In the genomic region with DNA sequence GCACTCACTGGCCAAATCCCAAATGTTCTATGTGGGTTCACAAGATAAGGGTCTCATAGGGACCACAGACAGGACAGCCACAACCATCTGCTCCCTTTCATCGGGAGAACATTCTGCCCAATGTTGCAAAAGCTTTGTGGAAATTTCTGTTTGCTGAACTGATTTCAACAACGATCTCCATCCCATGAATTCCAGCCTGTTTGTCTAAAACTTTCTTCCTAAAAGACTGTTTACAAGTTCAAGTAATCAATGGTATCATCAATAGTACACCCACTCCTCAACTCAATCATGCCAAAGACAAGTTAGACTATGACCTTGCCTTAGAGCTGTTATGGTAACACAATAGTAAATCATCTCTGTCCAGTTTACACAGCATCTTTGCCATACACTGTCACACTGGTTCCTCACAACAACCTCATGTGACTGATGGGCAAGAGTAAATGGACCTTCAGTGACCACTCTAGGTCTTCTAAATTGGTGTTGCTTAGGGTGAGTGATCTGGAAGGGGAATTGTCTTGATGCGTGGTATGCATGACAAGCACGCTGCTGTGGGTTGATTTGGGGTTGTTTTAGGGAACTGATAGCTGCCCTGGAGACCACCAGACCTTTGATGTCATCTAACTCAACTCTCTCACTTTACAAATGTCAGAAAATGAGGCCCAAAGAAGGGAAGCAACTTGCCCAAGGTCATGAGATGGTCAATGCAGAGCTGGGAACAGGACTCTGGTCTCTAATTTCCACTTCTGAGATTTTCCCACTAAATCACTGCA, we compare ENCODE assay signal across 32 cellular contexts.
"Had no signal": no experiment of that assay in that cellular context is flagged by ENCODE, and none has a peak within 500 bp of the region (broad histone marks: within the 10 kb centered on the region; RNA-seq: fewer than 3 reads in every experiment).

No MANE protein-coding gene starts in this region.

- H3K4me3 ChIP-seq: adrenal gland, body of pancreas, breast epithelium, MG63, SJCRH30, SK-N-MC had no signal

- FAIRE-seq: astrocyte had no signal

- H3K36me3 ChIP-seq: adrenal gland, breast epithelium, MG63, SJCRH30 had no signal

- H3K4me1 ChIP-seq: adrenal gland, body of pancreas, breast epithelium, SJCRH30 had no signal

- H3K4me1 Mint-ChIP-seq: activated CD4-positive, alpha-beta T cell treated with anti-CD3 and anti-CD28 coated beads for 36 hours; activated CD4-positive, alpha-beta T cell treated with anti-CD3 and anti-CD28 coated beads, Interleukin-2, amount 10 ng/mL, durations not matched to agents 7 days and 5 days; WTC11 had no signal

- H3K36me3 Mint-ChIP-seq: activated naive CD4-positive, alpha-beta T cell treated with anti-CD3 and anti-CD28 coated beads, Interleukin-2, amount 50 U/mL, for 72 hours had no signal

- H3K4me3 Mint-ChIP-seq: activated CD4-positive, alpha-beta T cell treated with anti-CD3 and anti-CD28 coated beads for 36 hours; activated CD4-positive, alpha-beta T cell treated with anti-CD3 and anti-CD28 coated beads, Interleukin-2, amount 10 ng/mL, durations not matched to agents 7 days and 5 days; activated naive CD4-positive, alpha-beta T cell treated with anti-CD3 and anti-CD28 coated beads for 36 hours; activated T-cell treated with anti-CD3 and anti-CD28 coated beads, Interleukin-2, amount 50 U/mL, for 4 hours; activated T-helper 1 cell treated with anti-CD3 and anti-CD28 coated beads, Interleukin-12 subunit alpha, Interleukin-12 subunit beta, Interleukin-2, Interleukin-4 antibody, amounts not matched to agents 30 ng/mL and 10 ng/mL and 1 ng/mL, durations not matched to agents 14 hours and 24 hours and 36 hours; WTC11 had no signal

- H3K9me3 ChIP-seq: adrenal gland, body of pancreas, breast epithelium, SJCRH30 had no signal

- DNase-seq: activated CD4-positive, alpha-beta T cell treated with anti-CD3 and anti-CD28 coated beads for 36 hours; activated CD4-positive, alpha-beta T cell treated with anti-CD3 and anti-CD28 coated beads, Interleukin-2, amount 10 ng/mL, durations not matched to agents 7 days and 5 days; activated CD4-positive, alpha-beta T cell treated with anti-CD3 and anti-CD28 coated beads, Interleukin-2, amount 50 U/mL, for 48 hours; activated CD8-positive, alpha-beta memory T cell treated with anti-CD3 and anti-CD28 coated beads, Interleukin-2, amount 50 U/mL, for 4 hours; activated gamma-delta T cell treated with Interleukin-2 at 50 U/mL for 16 hours; activated naive CD4-positive, alpha-beta T cell treated with anti-CD3 and anti-CD28 coated beads for 36 hours; activated T-cell treated with anti-CD3 and anti-CD28 coated beads for 4 hours; activated T-cell treated with anti-CD3 and anti-CD28 coated beads, Interleukin-2, amount 50 U/mL, for 4 hours; adrenal gland; body of pancreas; caudate nucleus; cerebellar nuclear complex; Kasumi-1; KBM-7; NCI-H1092; NCI-H1436 treated with DMSO at 0.1 percent for 48 hours; NCI-H1694 treated with DMSO at 0.1 percent for 48 hours; NCI-H2029; NCI-H345; NCI-H524 treated with DMSO at 0.1 percent for 48 hours; OCI-M1; Right ventricle myocardium superior; SJCRH30; T1000 had no signal

- H3K27ac ChIP-seq: body of pancreas, breast epithelium, SJCRH30, SK-N-MC had no signal

- H3K27ac Mint-ChIP-seq: activated CD4-positive, alpha-beta T cell treated with anti-CD3 and anti-CD28 coated beads for 36 hours; activated CD4-positive, alpha-beta T cell treated with anti-CD3 and anti-CD28 coated beads, Interleukin-2, amount 10 ng/mL, durations not matched to agents 7 days and 5 days; activated naive CD4-positive, alpha-beta T cell treated with anti-CD3 and anti-CD28 coated beads for 36 hours; activated naive CD4-positive, alpha-beta T cell treated with anti-CD3 and anti-CD28 coated beads, Interleukin-2, amount 50 U/mL, for 72 hours; activated T-helper 1 cell treated with anti-CD3 and anti-CD28 coated beads, Interleukin-12 subunit alpha, Interleukin-12 subunit beta, Interleukin-2, Interleukin-4 antibody, amounts not matched to agents 30 ng/mL and 10 ng/mL and 1 ng/mL, durations not matched to agents 14 hours and 24 hours and 36 hours; WTC11 had no signal

- ATAC-seq: activated CD4-positive, alpha-beta T cell treated with anti-CD3 and anti-CD28 coated beads for 36 hours; activated CD4-positive, CD25-positive, alpha-beta regulatory T cell treated with anti-CD3 and anti-CD28 coated beads, Interleukin-2, amount 50 U/mL, for 24 hours; activated naive CD4-positive, alpha-beta T cell treated with anti-CD3 and anti-CD28 coated beads, Interleukin-2, amount 50 U/mL, for 72 hours; activated T-cell treated with anti-CD3 and anti-CD28 coated beads, Interleukin-2, amount 50 U/mL, for 4 hours; body of pancreas; WTC11 had no signal

- H3K27me3 ChIP-seq: adrenal gland, body of pancreas, breast epithelium, MG63, SJCRH30 had no signal

- H3K9me3 Mint-ChIP-seq: activated T-cell treated with anti-CD3 and anti-CD28 coated beads, Interleukin-2, amount 50 U/mL, for 4 hours; activated T-helper 1 cell treated with anti-CD3 and anti-CD28 coated beads, Interleukin-12 subunit alpha, Interleukin-12 subunit beta, Interleukin-2, Interleukin-4 antibody, amounts not matched to agents 30 ng/mL and 10 ng/mL and 1 ng/mL, durations not matched to agents 14 hours and 24 hours and 36 hours had no signal
